Comparison of ENCODE assay signal across 17 cellular contexts in the genomic region with DNA sequence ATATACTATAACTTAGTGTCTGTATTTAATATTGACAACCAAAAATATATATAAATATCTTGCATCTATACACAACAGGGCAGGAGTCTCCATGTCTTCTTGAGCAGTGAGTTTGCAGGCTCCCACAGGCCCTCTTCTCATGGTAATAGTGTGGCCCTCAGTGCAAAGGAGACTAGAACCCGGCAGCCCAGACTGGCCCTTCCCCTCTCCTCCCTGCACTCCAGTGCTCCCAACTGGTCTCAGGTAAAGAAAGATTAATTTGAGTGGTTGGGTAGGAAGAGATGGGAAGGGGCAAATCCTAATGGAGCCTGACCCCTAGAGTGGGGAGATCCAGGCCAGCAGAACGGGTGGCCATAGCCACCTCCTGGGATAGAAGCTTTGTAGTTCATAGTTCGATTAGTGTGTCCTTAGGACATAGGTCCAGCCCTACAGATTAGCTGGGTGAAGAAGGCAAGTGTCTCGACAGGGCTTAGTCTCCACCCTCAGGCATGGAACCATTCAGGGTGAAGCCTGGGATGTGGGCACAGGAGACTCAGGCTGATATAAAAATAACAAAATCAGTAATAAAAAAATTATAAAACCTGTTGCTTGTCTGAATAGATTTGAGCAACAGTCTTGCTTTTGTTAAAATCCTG. TPM values are rescaled to one million over a fixed set of nuclear protein-coding genes. Genes with fewer than 3 reads are reported as not detected.
A peak's percentile ranks its signal among the peaks of the same experiment; 100 is the strongest.
DNase-seq lines count a peak whose midpoint lies in the region; ATAC-seq and TF ChIP-seq lines count a peak whose summit lies in the region.
"Had no signal": no experiment of that assay in that cellular context is flagged by ENCODE, and none has a peak within 500 bp of the region (broad histone marks: within the 10 kb centered on the region; RNA-seq: fewer than 3 reads in every experiment).

No MANE protein-coding gene starts in this region.

- peak overlapping the region; percentile 10; the same call in 1 of the 2 replicates for H3K4me2 ChIP-seq in HCT116 (ENCODE audit: low read length)

- RAD21 ChIA-PET in HCT116 (lab: Charles Lee; ENCODE audit: low non-redundant PET in 1 of 2, low total read pairs in 2 of 2, uncharacterized antibody in 2 of 2, unreplicated experiment in 2 of 2), result interaction anchor here (1.0 to 1.2 kb wide), 2 partner anchors 147 kb away, joined by 3 to 4 read pairs; no protein-coding TSS in a partner anchor

- peaks cover 60% of the 10 kb centered on the region for H3K36me3 Mint-ChIP-seq in T-helper 2 cell treated with Interferon-gamma antibody and Interleukin-4, amounts not matched to agents 5 μg/mL and 100 μg/mL, for 36 hours (ENCODE audit: low read depth)
- H3K36me3 Mint-ChIP-seq in activated T-helper 1 cell treated with anti-CD3 and anti-CD28 coated beads, Interleukin-12 subunit alpha, Interleukin-12 subunit beta, Interleukin-2, Interleukin-4 antibody, amounts not matched to agents 30 ng/mL and 10 ng/mL and 1 ng/mL, durations not matched to agents 14 hours and 24 hours and 36 hours (ENCODE audit: low read depth), result peaks cover 51% of the 10 kb centered on the region
- peaks cover 32% of the 10 kb centered on the region for H3K36me3 Mint-ChIP-seq in nephron (ENCODE audit: low read depth)
- H3K36me3 Mint-ChIP-seq in activated T-cell treated with anti-CD3 and anti-CD28 coated beads, Interleukin-2, amount 50 U/mL, for 72 hours (ENCODE audit: insufficient read depth in 2 of 2), result peaks cover 8 to 9% of the 10 kb centered on the region in 2 donors

- CTCF ChIA-PET in HCT116 (lab: Charles Lee), result interaction anchor here (1.6 to 1.7 kb wide), 2 partner anchors 11 to 147 kb away, joined by 4 to 5 read pairs; no protein-coding TSS in a partner anchor

- no peak for DNase-seq in T-helper 2 cell treated with Interferon-gamma antibody and Interleukin-4, amounts not matched to agents 5 μg/mL and 100 μg/mL, for 36 hours (ENCODE audit: low spot score)
- no peak for DNase-seq in T-helper 2 cell
- no peak for DNase-seq in HCT116 (ENCODE audit: low read depth, low spot score)
- DNase-seq in activated T-helper 1 cell treated with anti-CD3 and anti-CD28 coated beads, Interleukin-12 subunit alpha, Interleukin-12 subunit beta, Interleukin-2, Interleukin-4 antibody, amounts not matched to agents 30 ng/mL and 10 ng/mL and 1 ng/mL, durations not matched to agents 14 hours and 24 hours and 36 hours (ENCODE audit: low spot score), result no peak
- no peak for DNase-seq in activated T-cell treated with anti-CD3 and anti-CD28 coated beads, Interleukin-2, amount 50 U/mL, for 72 hours
- DNase-seq in HuH-7.5 (ENCODE audit: low spot score), result no peak
- DNase-seq: 8988T; activated gamma-delta T cell treated with Interleukin-2 at 50 U/mL for 16 hours; CD8-positive, alpha-beta T cell; nucleus accumbens; stimulated activated CD4-positive, alpha-beta T cell treated with anti-CD3 and anti-CD28 coated beads, Interleukin-2, amount 100 ng/mL, for 48 hours had no signal

- TF ChIP-seq CTCF in HCT116 (IDR thresholded peaks at IDR 0.05 in 2 of 3, conservative IDR thresholded peaks at IDR 0.05 in 1 of 3; ENCODE audit: borderline replicate concordance in 1 of 3, insufficient read depth in 1 of 3, low read depth in 2 of 3, low read length in 2 of 3) (no peak), nephron (IDR thresholded peaks at IDR 0.05; ENCODE audit: unreplicated experiment in 3 of 3) (no peak)

- no peaks in the 10 kb centered on the region for H3K27me3 ChIP-seq in HCT116 (ENCODE audit: insufficient read depth, low read length)
- H3K27me3 ChIP-seq: ascending aorta, SJSA1, tibial nerve had no signal

- intact Hi-C loops in HCT116 (cut with micrococcal nuclease), result no loop called here
- intact Hi-C loops in activated T-helper 1 cell treated with anti-CD3 and anti-CD28 coated beads, Interleukin-12 subunit alpha, Interleukin-12 subunit beta, Interleukin-2, Interleukin-4 antibody, amounts not matched to agents 30 ng/mL and 10 ng/mL and 1 ng/mL, durations not matched to agents 14 hours and 24 hours and 36 hours (cut with micrococcal nuclease), result no loop called here

- H2AFZ ChIP-seq in HCT116 (ENCODE audit: low read depth, low read length, poor library complexity, severe bottlenecking), result no peak overlapping the region

- POLR2A ChIA-PET in HCT116 (lab: Charles Lee), result interaction anchor here (1.4 kb wide), 1 partner anchor 16 kb away, joined by 3 read pairs; no protein-coding TSS in a partner anchor

- peak overlapping the region; percentile 67 for H3K27ac ChIP-seq in HCT116 (ENCODE audit: low read depth, low read length)
- H3K27ac ChIP-seq: SJSA1 had no signal

- ATAC-seq in HCT116 (no peak), GM18861 (IDR thresholded peaks at IDR 0.05; ENCODE audit: unreplicated experiment) (no peak)
- ATAC-seq in activated T-cell treated with anti-CD3 and anti-CD28 coated beads, Interleukin-2, amount 50 U/mL, for 72 hours (replicated peaks in 1 of 2), result no peak
- ATAC-seq: CD8-positive, alpha-beta T cell had no signal

- H3K4me3 Mint-ChIP-seq in T-helper 2 cell treated with Interferon-gamma antibody and Interleukin-4, amounts not matched to agents 5 μg/mL and 100 μg/mL, for 36 hours, result no peak overlapping the region
- no peak overlapping the region for H3K4me3 Mint-ChIP-seq in activated T-helper 1 cell treated with anti-CD3 and anti-CD28 coated beads, Interleukin-12 subunit alpha, Interleukin-12 subunit beta, Interleukin-2, Interleukin-4 antibody, amounts not matched to agents 30 ng/mL and 10 ng/mL and 1 ng/mL, durations not matched to agents 14 hours and 24 hours and 36 hours
- peak overlapping the region in 2 of 3 experiments; percentile 43 to 86 for H3K4me3 Mint-ChIP-seq in nephron
- no peak overlapping the region for H3K4me3 Mint-ChIP-seq in activated T-cell treated with anti-CD3 and anti-CD28 coated beads, Interleukin-2, amount 50 U/mL, for 72 hours

- H3K4me1 ChIP-seq in HCT116 (ENCODE audit: control insufficient read depth in 1 of 2, insufficient read depth in 2 of 2, low read length in 2 of 2), result peaks cover 12 to 52% of the 10 kb centered on the region in 2 experiments; a peak in 3 of 4 replicates

- H3K9me3 Mint-ChIP-seq in T-helper 2 cell treated with Interferon-gamma antibody and Interleukin-4, amounts not matched to agents 5 μg/mL and 100 μg/mL, for 36 hours, result no peaks in the 10 kb centered on the region
- H3K9me3 Mint-ChIP-seq in activated T-helper 1 cell treated with anti-CD3 and anti-CD28 coated beads, Interleukin-12 subunit alpha, Interleukin-12 subunit beta, Interleukin-2, Interleukin-4 antibody, amounts not matched to agents 30 ng/mL and 10 ng/mL and 1 ng/mL, durations not matched to agents 14 hours and 24 hours and 36 hours, result no peaks in the 10 kb centered on the region
- no peaks in the 10 kb centered on the region for H3K9me3 Mint-ChIP-seq in nephron
- no peaks in the 10 kb centered on the region for H3K9me3 Mint-ChIP-seq in activated T-cell treated with anti-CD3 and anti-CD28 coated beads, Interleukin-2, amount 50 U/mL, for 72 hours
- H3K9me3 Mint-ChIP-seq: CD8-positive, alpha-beta T cell had no signal

- no peak overlapping the region for H3K4me3 ChIP-seq in HCT116 (replicated peaks in 1 of 2; ENCODE audit: low read depth in 1 of 2, low read length in 2 of 2)
- H3K4me3 ChIP-seq: ascending aorta, lung, SJSA1, tibial nerve had no signal

- peaks cover 15% of the 10 kb centered on the region for H3K79me2 ChIP-seq in HCT116 (ENCODE audit: insufficient read depth, low read length)

- H3K4me1 Mint-ChIP-seq in T-helper 2 cell treated with Interferon-gamma antibody and Interleukin-4, amounts not matched to agents 5 μg/mL and 100 μg/mL, for 36 hours (ENCODE audit: low read depth), result peaks cover 52% of the 10 kb centered on the region
- H3K4me1 Mint-ChIP-seq in activated T-helper 1 cell treated with anti-CD3 and anti-CD28 coated beads, Interleukin-12 subunit alpha, Interleukin-12 subunit beta, Interleukin-2, Interleukin-4 antibody, amounts not matched to agents 30 ng/mL and 10 ng/mL and 1 ng/mL, durations not matched to agents 14 hours and 24 hours and 36 hours (ENCODE audit: low read depth), result peaks cover 60% of the 10 kb centered on the region
- peaks cover 30% of the 10 kb centered on the region for H3K4me1 Mint-ChIP-seq in nephron
- peaks cover 51% of the 10 kb centered on the region for H3K4me1 Mint-ChIP-seq in activated T-cell treated with anti-CD3 and anti-CD28 coated beads, Interleukin-2, amount 50 U/mL, for 72 hours (ENCODE audit: low read depth)

- peaks cover 27 to 45% of the 10 kb centered on the region in 2 experiments for H3K36me3 ChIP-seq in HCT116 (ENCODE audit: control insufficient read depth in 1 of 2, insufficient read depth in 2 of 2, low read length in 2 of 2)

- TF ChIP-seq POLR2A in HCT116 (IDR thresholded peaks at IDR 0.05; ENCODE audit: borderline replicate concordance, extremely low read depth, insufficient read depth, insufficient read length), result no peak

- no peak overlapping the region for H3K9ac ChIP-seq in HCT116 (ENCODE audit: low read length)

- peak overlapping the region; percentile 29 for H3K27ac Mint-ChIP-seq in T-helper 2 cell treated with Interferon-gamma antibody and Interleukin-4, amounts not matched to agents 5 μg/mL and 100 μg/mL, for 36 hours
- peak overlapping the region; percentile 49 for H3K27ac Mint-ChIP-seq in activated T-helper 1 cell treated with anti-CD3 and anti-CD28 coated beads, Interleukin-12 subunit alpha, Interleukin-12 subunit beta, Interleukin-2, Interleukin-4 antibody, amounts not matched to agents 30 ng/mL and 10 ng/mL and 1 ng/mL, durations not matched to agents 14 hours and 24 hours and 36 hours
- no peak overlapping the region for H3K27ac Mint-ChIP-seq in nephron
- H3K27ac Mint-ChIP-seq in activated T-cell treated with anti-CD3 and anti-CD28 coated beads, Interleukin-2, amount 50 U/mL, for 72 hours, result no peak overlapping the region

- TSS peak; percentile 30 for BruUV-seq in HCT116 (replicated peaks; lab: Mats Ljungman, UMichigan)

- H3K9me2 ChIP-seq in HCT116 (ENCODE audit: insufficient read depth), result no peaks in the 10 kb centered on the region

- no peaks in the 10 kb centered on the region for H3K9me3 ChIP-seq in HCT116 (ENCODE audit: control insufficient read depth in 1 of 2, insufficient read depth in 1 of 2, low read depth in 1 of 2, low read length in 2 of 2)
- H3K9me3 ChIP-seq: ascending aorta, SJSA1, tibial nerve had no signal

- H4K20me1 ChIP-seq in HCT116 (ENCODE audit: insufficient read depth), result no peaks in the 10 kb centered on the region

- no peaks in the 10 kb centered on the region for H3K27me3 Mint-ChIP-seq in T-helper 2 cell treated with Interferon-gamma antibody and Interleukin-4, amounts not matched to agents 5 μg/mL and 100 μg/mL, for 36 hours (ENCODE audit: low read depth)
- H3K27me3 Mint-ChIP-seq in activated T-helper 1 cell treated with anti-CD3 and anti-CD28 coated beads, Interleukin-12 subunit alpha, Interleukin-12 subunit beta, Interleukin-2, Interleukin-4 antibody, amounts not matched to agents 30 ng/mL and 10 ng/mL and 1 ng/mL, durations not matched to agents 14 hours and 24 hours and 36 hours (ENCODE audit: insufficient read depth), result no peaks in the 10 kb centered on the region
- no peaks in the 10 kb centered on the region for H3K27me3 Mint-ChIP-seq in nephron (ENCODE audit: low read depth)
- H3K27me3 Mint-ChIP-seq in activated T-cell treated with anti-CD3 and anti-CD28 coated beads, Interleukin-2, amount 50 U/mL, for 72 hours (ENCODE audit: low read depth), result no peaks in the 10 kb centered on the region

- TF ChIP-seq RAD21 in HCT116 (IDR thresholded peaks at IDR 0.05; ENCODE audit: low read depth), result no peak

RNA-seq across cellular contexts. Expression of gene SLC2A1, which starts 32.3 kb away (rescaled TPM):
- total RNA-seq in HCT116 (2021; ENCODE audit: unreplicated experiment), result 248 TPM
- polyA plus RNA-seq in HCT116 (2012), result 419 and 518 TPM in 2 replicates
- 111 and 120 TPM in 2 replicates for total RNA-seq in activated T-helper 1 cell treated with anti-CD3 and anti-CD28 coated beads, Interleukin-12 subunit alpha, Interleukin-12 subunit beta, Interleukin-2, Interleukin-4 antibody, amounts not matched to agents 30 ng/mL and 10 ng/mL and 1 ng/mL, durations not matched to agents 14 hours and 24 hours and 36 hours
- total RNA-seq in activated T-cell treated with anti-CD3 and anti-CD28 coated beads, Interleukin-2, amount 50 U/mL, for 72 hours, result 10 to 100 TPM; 41.7 to 51.9 TPM

Comparison
In these comparisons a context has a peak if more than half of its experiments do, and no peak if none do; other contexts are left out.
1. H3K27ac Mint-ChIP-seq: peak in T-helper 2 cell treated with Interferon-gamma antibody and Interleukin-4, amounts not matched to agents 5 μg/mL and 100 μg/mL, for 36 hours (single experiment) and activated T-helper 1 cell treated with anti-CD3 and anti-CD28 coated beads, Interleukin-12 subunit alpha, Interleukin-12 subunit beta, Interleukin-2, Interleukin-4 antibody, amounts not matched to agents 30 ng/mL and 10 ng/mL and 1 ng/mL, durations not matched to agents 14 hours and 24 hours and 36 hours (single experiment); none in nephron (0 of 3) and activated T-cell treated with anti-CD3 and anti-CD28 coated beads, Interleukin-2, amount 50 U/mL, for 72 hours (single experiment).
2. H3K4me3 Mint-ChIP-seq: peak in nephron (2 of 3); none in T-helper 2 cell treated with Interferon-gamma antibody and Interleukin-4, amounts not matched to agents 5 μg/mL and 100 μg/mL, for 36 hours (single experiment), activated T-helper 1 cell treated with anti-CD3 and anti-CD28 coated beads, Interleukin-12 subunit alpha, Interleukin-12 subunit beta, Interleukin-2, Interleukin-4 antibody, amounts not matched to agents 30 ng/mL and 10 ng/mL and 1 ng/mL, durations not matched to agents 14 hours and 24 hours and 36 hours (single experiment) and activated T-cell treated with anti-CD3 and anti-CD28 coated beads, Interleukin-2, amount 50 U/mL, for 72 hours (0 of 2).